ENCODE assay signal across 8 cellular contexts in genomic region chr5:79235222-79235577, GRCh38. TPM values are rescaled to one million over a fixed set of nuclear protein-coding genes. Genes with fewer than 3 reads are reported as not detected.
A peak's percentile ranks its signal among the peaks of the same experiment; 100 is the strongest.
DNase-seq lines count a peak whose midpoint lies in the region; ATAC-seq, FAIRE-seq and TF ChIP-seq lines count a peak whose summit lies in the region.

No MANE protein-coding gene starts in this region.

- H3K9me2 ChIP-seq in PC-3 (replicated peaks; ENCODE audit: low read length), result no peaks in the 10 kb centered on the region

- TF ChIP-seq POLR2A in GM12892 (IDR thresholded peaks at IDR 0.05; ENCODE audit: low read depth, low read length), result no peak

- H3K36me3 ChIP-seq in BJ (ENCODE audit: control insufficient read depth, insufficient read depth, low read length) (no peaks in the 10 kb centered on the region), PC-3 (ENCODE audit: low read depth, low read length) (no peaks in the 10 kb centered on the region)

- H3K4me3 ChIP-seq in BJ (ENCODE audit: low read depth, low read length) (peak overlapping the region; percentile 65), PC-3 (ENCODE audit: low read length) (peak overlapping the region; percentile 81)

- CTCF ChIA-PET in BJ (lab: Yijun Ruan, JAX) (interaction anchor here (0.6 to 1.4 kb wide), 5 partner anchors 8 to 273 kb away, joined by 3 to 4 read pairs (median 3); no protein-coding TSS in a partner anchor), PC-3 (lab: Charles Lee) (interaction anchor here (0.6 to 0.8 kb wide), 2 partner anchors 92 to 210 kb away, joined by 3 read pairs; no protein-coding TSS in a partner anchor)

- POLR2A ChIA-PET in BJ (lab: Charles Lee), result no interaction called here
- POLR2A ChIA-PET in PC-3 (lab: Charles Lee; ENCODE audit: unreplicated experiment), result no interaction called here

- FAIRE-seq in GM12892 (lab: Jason Lieb, UNC), result no peak

- H3K4me1 Mint-ChIP-seq in osteocyte (ENCODE audit: unreplicated experiment), result peaks cover 26% of the 10 kb centered on the region

- peaks cover 6% of the 10 kb centered on the region for H3K36me3 Mint-ChIP-seq in osteocyte (ENCODE audit: unreplicated experiment)

- H3K27ac Mint-ChIP-seq in osteocyte (ENCODE audit: unreplicated experiment), result peak overlapping the region; percentile 91

- no peak for TF ChIP-seq CTCF in BJ (IDR thresholded peaks at IDR 0.05; ENCODE audit: insufficient read depth, low read depth, low read length)
- TF ChIP-seq CTCF in PC-3 (conservative IDR thresholded peaks at IDR 0.05; ENCODE audit: low read depth, low read length), result no peak
- TF ChIP-seq CTCF in osteocyte (IDR thresholded peaks at IDR 0.05), result no peak

- H3K27me3 ChIP-seq in BJ (ENCODE audit: control insufficient read depth, insufficient read depth, low read length) (no peaks in the 10 kb centered on the region), PC-3 (ENCODE audit: low read length) (no peaks in the 10 kb centered on the region)

- H3F3A ChIP-seq in PC-3 (ENCODE audit: low read length, unreplicated experiment), result no peaks in the 10 kb centered on the region

- BruUV-seq in PC-3 (replicated peaks; lab: Mats Ljungman, UMichigan), result no TSS peak

- H3K9me3 ChIP-seq in PC-3 (ENCODE audit: low read length), result no peaks in the 10 kb centered on the region

- ATAC-seq in GM21367 (IDR thresholded peaks at IDR 0.05; ENCODE audit: unreplicated experiment) (peak; percentile 6), PC-3 (peak; percentile 12)

- H3K4me1 ChIP-seq in PC-3 (ENCODE audit: insufficient read depth, low read length), result no peaks in the 10 kb centered on the region

- peak overlapping the region; percentile 81 for H3K4me2 ChIP-seq in PC-3 (ENCODE audit: low read length)

- H3K79me2 ChIP-seq in PC-3 (ENCODE audit: low read length), result peaks cover 40% of the 10 kb centered on the region

- no peaks in the 10 kb centered on the region for H4K20me1 ChIP-seq in PC-3 (ENCODE audit: low read length)

- H3K27me3 Mint-ChIP-seq in osteocyte (ENCODE audit: unreplicated experiment), result no peaks in the 10 kb centered on the region

- H3K9me3 Mint-ChIP-seq in osteocyte (ENCODE audit: unreplicated experiment), result no peaks in the 10 kb centered on the region

- peak overlapping the region; percentile 87 for H2AFZ ChIP-seq in PC-3 (ENCODE audit: low read length)

- peak overlapping the region; percentile 69 for H3K9ac ChIP-seq in PC-3 (ENCODE audit: low read length)

- H3K4me3 Mint-ChIP-seq in osteocyte (ENCODE audit: unreplicated experiment), result peak overlapping the region; percentile 91

- DNase-seq in BJ (ENCODE audit: low read depth) (no peak), PC-3 (peak; percentile 38), epithelial cell of prostate (ENCODE audit: low read depth, low spot score) (no peak), osteocyte (ENCODE audit: extremely low spot score, unreplicated experiment) (no peak), NCI-H2196 (lab: John Stamatoyannopoulos, UW; ENCODE audit: unreplicated experiment) (no peak), GM12892 (ENCODE audit: insufficient read length) (no peak), putamen (ENCODE audit: low spot score) (no peak)

- H3K27ac ChIP-seq in PC-3 (ENCODE audit: low read length), result 0 out of 2 replicates have a peak overlapping the region, but pooled peaks have one; percentile 14
- H3K27ac ChIP-seq in epithelial cell of prostate, result peak overlapping the region; percentile 95

- intact Hi-C loops in PC-3 (cut with micrococcal nuclease), result loop anchor here (1.0 to 2.0 kb wide), 2 partner anchors 32 to 102 kb away; no protein-coding TSS in a partner anchor

RNA-seq across cellular contexts. Expression of gene JMY, which starts 0.7 kb away (rescaled TPM):
- polyA plus RNA-seq in BJ (2011; rRNA removed), result 2.1 and 4.1 TPM in 2 replicates
- 4.2 and 5.3 TPM in 2 replicates for polyA minus RNA-seq in BJ (2011; rRNA and poly(A)+ RNA removed)
- total RNA-seq in PC-3 (2014; rRNA removed) (4.3 and 5.7 TPM in 2 replicates), osteocyte (19.1 and 19.5 TPM in 2 replicates)
- 3.5 TPM for polyA plus RNA-seq in GM12892 (2012; ENCODE audit: missing spikeins)
